17 cellular contexts compared by ENCODE assay signal in genomic region chr12:109727746-109728726, GRCh38. TPM values are rescaled to one million over a fixed set of nuclear protein-coding genes. Genes with fewer than 3 reads are reported as not detected.
DNase-seq lines count a peak whose midpoint lies in the region; ATAC-seq and TF ChIP-seq lines count a peak whose summit lies in the region.
"Had no signal": no experiment of that assay in that cellular context is flagged by ENCODE, and none has a peak within 500 bp of the region (broad histone marks: within the 10 kb centered on the region; RNA-seq: fewer than 3 reads in every experiment).

No MANE protein-coding gene starts in this region.

- TF ChIP-seq CTCF in CD14-positive monocyte (IDR thresholded peaks at IDR 0.05) (no peak), psoas muscle (IDR thresholded peaks at IDR 0.05) (no peak)

- H3K4me1 ChIP-seq in psoas muscle, result peaks cover 20% of the 10 kb centered on the region

- H3K4me1 Mint-ChIP-seq in CD14-positive monocyte, result no peaks in the 10 kb centered on the region
- no peaks in the 10 kb centered on the region for H3K4me1 Mint-ChIP-seq in effector memory CD8-positive, alpha-beta T cell (ENCODE audit: low read depth in 2 of 2)
- H3K4me1 Mint-ChIP-seq: activated CD8-positive, alpha-beta memory T cell treated with anti-CD3 and anti-CD28 coated beads, Interleukin-2, amount 10 ng/mL, durations not matched to agents 7 days and 5 days had no signal

- no peaks in the 10 kb centered on the region for H3K36me3 ChIP-seq in psoas muscle (ENCODE audit: insufficient read depth in 1 of 2, low read depth in 1 of 2)

- no peaks in the 10 kb centered on the region for H3K27me3 ChIP-seq in psoas muscle (ENCODE audit: insufficient read depth in 3 of 3, low read length in 2 of 3)

- no peak overlapping the region for H3K27ac ChIP-seq in psoas muscle

- H3K27me3 Mint-ChIP-seq in CD14-positive monocyte (ENCODE audit: low read depth in 3 of 3), result peaks cover 2 to 10% (median 8%) of the 10 kb centered on the region in 3 donors
- H3K27me3 Mint-ChIP-seq in effector memory CD8-positive, alpha-beta T cell, result peaks cover 5 to 12% of the 10 kb centered on the region in 2 donors
- H3K27me3 Mint-ChIP-seq: activated CD8-positive, alpha-beta memory T cell treated with anti-CD3 and anti-CD28 coated beads, Interleukin-2, amount 10 ng/mL, durations not matched to agents 7 days and 5 days had no signal

- no peak overlapping the region for H3K4me3 Mint-ChIP-seq in CD14-positive monocyte
- no peak overlapping the region for H3K4me3 Mint-ChIP-seq in effector memory CD8-positive, alpha-beta T cell
- H3K4me3 Mint-ChIP-seq: activated CD8-positive, alpha-beta memory T cell treated with anti-CD3 and anti-CD28 coated beads, Interleukin-2, amount 10 ng/mL, durations not matched to agents 7 days and 5 days; dendritic cell treated with granulocyte-macrophage colony-stimulating factor and Interleukin-4, amounts not matched to agents 40 ng/mL and 50 ng/mL, for 4 days; nephron progenitor cell; T-helper 2 cell treated with Interferon-gamma antibody and Interleukin-4, amounts not matched to agents 5 μg/mL and 100 μg/mL, for 36 hours had no signal

- intact Hi-C loops in CD14-positive monocyte (cut with micrococcal nuclease), result no loop called here
- intact Hi-C loops in head of caudate nucleus (cut with DNase I), result loop anchor here (10.0 kb wide), 1 partner anchor 147 kb away; no protein-coding TSS in a partner anchor
- intact Hi-C loops in psoas muscle (cut with DNase I), result no loop called here

- DNase-seq in CD14-positive monocyte (ENCODE audit: low spot score), result peak; percentile 25
- DNase-seq in NCI-H69 (lab: John Stamatoyannopoulos, UW), result peak; percentile 56
- peak in 37 of 42 donors; percentile 25 to 91 (median 64) for DNase-seq in head of caudate nucleus
- DNase-seq in psoas muscle, result peak; percentile 3 to 19
- DNase-seq in cerebellar cortex (ENCODE audit: low spot score), result no peak
- DNase-seq in effector memory CD8-positive, alpha-beta T cell, result no peak
- DNase-seq: activated CD4-positive, alpha-beta T cell treated with anti-CD3 and anti-CD28 coated beads for 1 hour; activated CD8-positive, alpha-beta memory T cell treated with anti-CD3 and anti-CD28 coated beads, Interleukin-2, amount 10 ng/mL, durations not matched to agents 7 days and 5 days; activated effector memory CD4-positive, alpha-beta T cell treated with Interleukin-2 at 50 U/mL for 16 hours; Calu3; NCI-H1694; NCI-H446 treated with DMSO at 0.1 percent for 48 hours; nephron progenitor cell; SIG-M5 had no signal

- ATAC-seq in psoas muscle (no peak), GM19023 (IDR thresholded peaks at IDR 0.05; ENCODE audit: unreplicated experiment) (no peak)
- ATAC-seq in effector memory CD8-positive, alpha-beta T cell (replicated peaks), result no peak
- ATAC-seq: activated CD8-positive, alpha-beta memory T cell treated with anti-CD3 and anti-CD28 coated beads, Interleukin-2, amount 10 ng/mL, durations not matched to agents 7 days and 5 days had no signal

- no peaks in the 10 kb centered on the region for H3K9me3 Mint-ChIP-seq in CD14-positive monocyte
- no peaks in the 10 kb centered on the region for H3K9me3 Mint-ChIP-seq in effector memory CD8-positive, alpha-beta T cell
- H3K9me3 Mint-ChIP-seq: dendritic cell treated with granulocyte-macrophage colony-stimulating factor and Interleukin-4, amounts not matched to agents 40 ng/mL and 50 ng/mL, for 4 days; nephron progenitor cell; T-helper 2 cell treated with Interferon-gamma antibody and Interleukin-4, amounts not matched to agents 5 μg/mL and 100 μg/mL, for 36 hours had no signal

- H3K4me3 ChIP-seq in psoas muscle, result no peak overlapping the region

- H3K27ac Mint-ChIP-seq in CD14-positive monocyte, result no peak overlapping the region
- no peak overlapping the region for H3K27ac Mint-ChIP-seq in effector memory CD8-positive, alpha-beta T cell
- H3K27ac Mint-ChIP-seq: activated CD8-positive, alpha-beta memory T cell treated with anti-CD3 and anti-CD28 coated beads, Interleukin-2, amount 10 ng/mL, durations not matched to agents 7 days and 5 days; dendritic cell treated with granulocyte-macrophage colony-stimulating factor and Interleukin-4, amounts not matched to agents 40 ng/mL and 50 ng/mL, for 4 days; nephron progenitor cell; T-helper 2 cell treated with Interferon-gamma antibody and Interleukin-4, amounts not matched to agents 5 μg/mL and 100 μg/mL, for 36 hours had no signal

- H3K9me3 ChIP-seq in psoas muscle, result no peaks in the 10 kb centered on the region

- no peaks in the 10 kb centered on the region for H3K36me3 Mint-ChIP-seq in CD14-positive monocyte
- H3K36me3 Mint-ChIP-seq in effector memory CD8-positive, alpha-beta T cell (ENCODE audit: insufficient read depth), result no peaks in the 10 kb centered on the region
- H3K36me3 Mint-ChIP-seq: activated CD8-positive, alpha-beta memory T cell treated with anti-CD3 and anti-CD28 coated beads, Interleukin-2, amount 10 ng/mL, durations not matched to agents 7 days and 5 days had no signal

- WGBS in psoas muscle, 3 donors, result 78 to 83% (median 80%) methylated on average over 14 of the region's 14 CpGs

RNA-seq across cellular contexts. Expression of gene FAM222A, which starts 14.4 kb away (rescaled TPM):
- not detected for polyA plus RNA-seq in CD14-positive monocyte
- 1 to 10 TPM; 1.8 to 6.1 (median 5.5) TPM for total RNA-seq in psoas muscle
- 10 to 100 TPM in 1 of 3 donors, 1 to 10 TPM in 1, under 1 TPM in 1; 0.59 to 15.8 (median 3.3) TPM for polyA plus RNA-seq in psoas muscle

Comparison
In these comparisons a context has a peak if more than half of its experiments do, and no peak if none do; other contexts are left out.
1. DNase-seq: peak in CD14-positive monocyte (single experiment), NCI-H69 (single experiment), head of caudate nucleus (37 of 42) and psoas muscle (2 of 2); none in cerebellar cortex (single experiment) and effector memory CD8-positive, alpha-beta T cell (0 of 3).